ENCODE assay signal across 1 cellular context in the genomic region with DNA sequence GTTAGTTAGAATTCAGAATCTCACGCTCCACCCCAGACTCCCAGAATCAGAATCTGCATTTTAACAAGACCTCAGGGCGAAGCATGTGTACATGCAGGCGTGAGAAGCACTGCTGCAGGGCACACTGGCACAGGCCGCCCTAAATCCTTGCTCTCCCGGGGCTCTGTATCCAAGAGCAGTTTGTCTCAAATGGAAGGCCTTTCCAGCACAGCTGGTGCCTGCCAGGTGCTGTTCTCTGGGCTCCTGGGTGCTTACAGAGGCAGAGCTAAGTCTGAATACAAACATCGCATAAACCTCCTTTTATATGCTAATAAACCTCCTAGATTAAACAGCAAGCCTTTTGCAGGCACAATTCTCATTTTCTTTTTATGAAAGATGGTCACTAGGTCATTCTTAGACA.
TF ChIP-seq lines count a peak whose summit lies in the region.

No MANE protein-coding gene starts in this region.

TF ChIP-seq in WTC11, 78 proteins besides CTCF, POLR2A, EP300 and RAD21 (continued from another document):
- TF ChIP-seq AR (CRISPR knock-in tag; IDR thresholded peaks at IDR 0.05) (no peak), CBFB (CRISPR knock-in tag; IDR thresholded peaks at IDR 0.05; ENCODE audit: low read depth) (no peak), ATF2 (CRISPR knock-in tag; IDR thresholded peaks at IDR 0.05; ENCODE audit: borderline replicate concordance, low read depth) (no peak), EMX1 (CRISPR knock-in tag; IDR thresholded peaks at IDR 0.05) (no peak), JUN (CRISPR knock-in tag; IDR thresholded peaks at IDR 0.05) (no peak)
